17 cellular contexts compared by ENCODE assay signal in the genomic region with DNA sequence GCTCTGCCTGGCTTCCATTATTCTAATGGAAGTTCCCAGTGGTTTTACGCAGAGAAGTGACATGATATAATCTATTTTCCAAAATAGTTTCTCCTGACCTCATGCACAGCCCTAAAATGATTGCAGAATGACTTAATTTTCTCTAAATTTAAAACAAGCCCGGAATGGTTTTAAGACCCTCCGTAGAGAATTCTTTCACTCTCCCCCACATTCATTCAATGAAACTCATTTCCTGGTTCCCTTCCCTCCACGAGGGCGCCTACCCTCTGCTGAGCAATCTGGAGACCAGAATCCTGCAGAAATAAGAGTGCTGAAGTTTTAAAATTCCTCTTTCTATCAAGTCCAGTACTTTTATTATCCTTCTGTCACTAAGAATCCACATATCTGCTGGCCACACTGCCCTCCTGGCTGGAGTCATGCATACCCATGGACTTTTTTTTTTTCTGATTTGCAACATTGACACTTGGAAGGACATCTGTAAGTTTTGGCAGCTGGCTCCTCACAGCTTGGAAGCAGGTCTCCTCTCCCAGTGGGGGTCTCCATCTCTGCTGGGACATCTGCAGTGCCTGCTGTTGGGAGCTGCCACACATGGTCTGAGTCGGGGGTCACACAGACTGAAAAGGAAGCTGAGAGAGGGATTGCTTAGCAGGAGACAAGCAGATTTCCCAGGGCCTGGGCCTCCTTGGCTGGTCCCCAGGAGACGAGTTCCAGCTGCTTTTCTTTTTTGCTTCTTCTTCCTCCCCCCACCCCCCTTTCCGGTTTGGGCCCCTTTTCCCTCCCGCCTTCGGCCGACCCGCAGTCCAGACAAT.
A peak's percentile ranks its signal among the peaks of the same experiment; 100 is the strongest.
DNase-seq lines count a peak whose midpoint lies in the region; ATAC-seq, FAIRE-seq and TF ChIP-seq lines count a peak whose summit lies in the region.
"Had no signal": no experiment of that assay in that cellular context is flagged by ENCODE, and none has a peak within 500 bp of the region (broad histone marks: within the 10 kb centered on the region; RNA-seq: fewer than 3 reads in every experiment).

No MANE protein-coding gene starts in this region.

- H4K8ac ChIP-seq in H1 (ENCODE audit: extremely low read depth, insufficient read depth, low read length) (peak overlapping the region; percentile 77; the same call in 1 of the 2 replicates), mesenchymal stem cell (ENCODE audit: low read length) (peak overlapping the region; percentile 96)

- H2BK15ac ChIP-seq in H1 (ENCODE audit: low read length) (no peak overlapping the region), mesenchymal stem cell (ENCODE audit: low read depth, poor library complexity, severe bottlenecking) (peak overlapping the region; percentile 37)

- no peak overlapping the region for H2AFZ ChIP-seq in H1 (ENCODE audit: low read length)
- no peak overlapping the region for H2AFZ ChIP-seq in mesenchymal stem cell (ENCODE audit: low read depth, low read length)

- H3K36me3 ChIP-seq in H1 (ENCODE audit: control insufficient read depth in 2 of 4, insufficient read depth in 4 of 4, low read length in 3 of 4) (no peaks in the 10 kb centered on the region), mesenchymal stem cell (ENCODE audit: control insufficient read depth in 1 of 2, insufficient read depth in 2 of 2, low read depth in 1 of 2, low read length in 2 of 2) (no peaks in the 10 kb centered on the region)

- H2AK5ac ChIP-seq in H1 (ENCODE audit: low read depth, low read length) (no peak overlapping the region), mesenchymal stem cell (ENCODE audit: low read length, severe bottlenecking) (peak overlapping the region; percentile 96)

- H4K20me1 ChIP-seq in H1 (replicated peaks in 1 of 2; ENCODE audit: control insufficient read depth in 1 of 2, insufficient read depth in 2 of 2, low read length in 2 of 2): no peaks in the 10 kb centered on the region

- H3K9me3 Mint-ChIP-seq in type B pancreatic cell: peaks cover 5% of the 10 kb centered on the region

- H2BK12ac ChIP-seq in H1 (ENCODE audit: low read depth, low read length): no peak overlapping the region
- peak overlapping the region in 1 of 2 experiments; percentile 97 for H2BK12ac ChIP-seq in mesenchymal stem cell (ENCODE audit: low read length in 2 of 2)

- DNase-seq in NCI-H2171 (lab: John Stamatoyannopoulos, UW) (peak; percentile 2), H1 (ENCODE audit: low read depth in 1 of 2, low spot score in 2 of 2) (no peak), mesenchymal stem cell (peak; percentile 73), type B pancreatic cell (ENCODE audit: extremely low spot score, unreplicated experiment) (no peak), coronary artery (ENCODE audit: low spot score) (no peak), NCI-H526 (lab: John Stamatoyannopoulos, UW) (no peak), NCI-H2107 (lab: John Stamatoyannopoulos, UW) (no peak)
- DNase-seq: activated naive CD8-positive, alpha-beta T cell treated with anti-CD3 and anti-CD28 coated beads, Interleukin-2, amount 10 ng/mL, durations not matched to agents 7 days and 5 days; Calu3; H7; immature natural killer cell; NCI-H2081 had no signal

- H3K27me3 ChIP-seq in H1 (replicated peaks in 1 of 4; ENCODE audit: control insufficient read depth in 3 of 4, extremely low read depth in 1 of 4, insufficient read depth in 3 of 4, low read length in 3 of 4) (no peaks in the 10 kb centered on the region), mesenchymal stem cell (ENCODE audit: control insufficient read depth in 1 of 2, insufficient read depth in 1 of 2, low read length in 2 of 2) (no peaks in the 10 kb centered on the region)

- TF ChIP-seq EP300 in H1 (IDR thresholded peaks at IDR 0.05; ENCODE audit: borderline replicate concordance in 1 of 2, low read depth in 2 of 2, low read length in 2 of 2): no peak

- H2BK5ac ChIP-seq in H1 (ENCODE audit: low read depth, low read length) (no peak overlapping the region), mesenchymal stem cell (ENCODE audit: low read depth, low read length, poor library complexity, severe bottlenecking) (peak overlapping the region; percentile 86)

- H3K79me1 ChIP-seq in H1 (ENCODE audit: low read depth, low read length): no peaks in the 10 kb centered on the region
- H3K79me1 ChIP-seq in mesenchymal stem cell (replicated peaks; ENCODE audit: low read length, poor library complexity, severe bottlenecking): no peaks in the 10 kb centered on the region

- peak overlapping the region; percentile 38 for H3K4me3 Mint-ChIP-seq in type B pancreatic cell
- H3K4me3 Mint-ChIP-seq: activated naive CD8-positive, alpha-beta T cell treated with anti-CD3 and anti-CD28 coated beads, Interleukin-2, amount 10 ng/mL, durations not matched to agents 7 days and 5 days; immature natural killer cell; natural killer cell treated with Interleukin-12 subunit alpha and Interleukin-12 subunit beta and Interleukin-15 and Interleukin-18, amount 100 ng/mL, for 72 hours; stimulated activated naive CD8-positive, alpha-beta T cell treated with anti-CD3 and anti-CD28 coated beads, Interleukin-15, Interleukin-2, amounts not matched to agents 100 ng/mL and 50 ng/mL, for 24 hours; T-helper 2 cell treated with Interferon-gamma antibody and Interleukin-4, amounts not matched to agents 5 μg/mL and 100 μg/mL, for 36 hours had no signal

- TF ChIP-seq RAD21 in H1 (IDR thresholded peaks at IDR 0.05 in 1 of 2, conservative IDR thresholded peaks at IDR 0.05 in 1 of 2; ENCODE audit: low read depth in 2 of 2, low read length in 2 of 2): no peak

- H4K91ac ChIP-seq in H1 (replicated peaks; ENCODE audit: insufficient read length, low read length): no peak overlapping the region
- H4K91ac ChIP-seq in mesenchymal stem cell (ENCODE audit: low read length): peak overlapping the region; percentile 88

- no peaks in the 10 kb centered on the region for H3K79me2 ChIP-seq in H1 (ENCODE audit: control insufficient read depth in 1 of 2, insufficient read depth in 2 of 2, low read length in 2 of 2)

- H2BK20ac ChIP-seq in H1 (ENCODE audit: low read length): no peak overlapping the region

- no peak overlapping the region for H3K9ac ChIP-seq in H1 (replicated peaks in 1 of 4; ENCODE audit: extremely low read depth in 1 of 4, low read depth in 3 of 4, low read length in 3 of 4)
- no peak overlapping the region for H3K9ac ChIP-seq in mesenchymal stem cell (ENCODE audit: low read length)
- H3K9ac ChIP-seq: KMS-11 had no signal

- H3K4me1 Mint-ChIP-seq in type B pancreatic cell (ENCODE audit: unreplicated experiment): peaks cover 18% of the 10 kb centered on the region
- H3K4me1 Mint-ChIP-seq: activated naive CD8-positive, alpha-beta T cell treated with anti-CD3 and anti-CD28 coated beads, Interleukin-2, amount 10 ng/mL, durations not matched to agents 7 days and 5 days; immature natural killer cell had no signal

- no peak for FAIRE-seq in H1 (lab: Jason Lieb, UNC)

- H3K4me3 ChIP-seq in H1 (ENCODE audit: extremely low read depth in 1 of 4, insufficient read depth in 2 of 4, low read depth in 3 of 4, low read length in 4 of 4): no peak overlapping the region
- H3K4me3 ChIP-seq in mesenchymal stem cell (ENCODE audit: insufficient read depth in 1 of 2, low read depth in 1 of 2, low read length in 2 of 2): no peak overlapping the region
- no peak overlapping the region for H3K4me3 ChIP-seq in coronary artery

- H3K9me3 ChIP-seq in H1 (ENCODE audit: insufficient read depth in 2 of 2, low read depth in 1 of 2, low read length in 1 of 2) (peaks cover 3 to 5% of the 10 kb centered on the region in 2 experiments; a peak in 2 of 4 replicates), mesenchymal stem cell (ENCODE audit: control insufficient read depth, low read length) (peaks cover 20% of the 10 kb centered on the region)

- H3K14ac ChIP-seq in H1 (ENCODE audit: insufficient read length): no peak overlapping the region
- H3K14ac ChIP-seq in mesenchymal stem cell (ENCODE audit: low read length in 2 of 2): no peak overlapping the region

- H4K5ac ChIP-seq in H1 (ENCODE audit: insufficient read length, low read depth, low read length): no peak overlapping the region

- no peak overlapping the region for H3K4ac ChIP-seq in H1 (replicated peaks; ENCODE audit: insufficient read length, low read depth, low read length)
- peak overlapping the region; percentile 83 to 92 for H3K4ac ChIP-seq in mesenchymal stem cell (ENCODE audit: low read depth in 1 of 2, low read length in 2 of 2)

- H3K18ac ChIP-seq in H1 (ENCODE audit: extremely low read depth, low read length) (no peak overlapping the region), mesenchymal stem cell (ENCODE audit: low read depth in 1 of 2, low read length in 2 of 2) (peak overlapping the region; percentile 93 to 98)

- peak overlapping the region; percentile 4 for H3K27ac Mint-ChIP-seq in type B pancreatic cell
- H3K27ac Mint-ChIP-seq: activated naive CD8-positive, alpha-beta T cell treated with anti-CD3 and anti-CD28 coated beads, Interleukin-2, amount 10 ng/mL, durations not matched to agents 7 days and 5 days; immature natural killer cell; natural killer cell treated with Interleukin-12 subunit alpha and Interleukin-12 subunit beta and Interleukin-15 and Interleukin-18, amount 100 ng/mL, for 72 hours; stimulated activated naive CD8-positive, alpha-beta T cell treated with anti-CD3 and anti-CD28 coated beads, Interleukin-15, Interleukin-2, amounts not matched to agents 100 ng/mL and 50 ng/mL, for 24 hours; T-helper 2 cell treated with Interferon-gamma antibody and Interleukin-4, amounts not matched to agents 5 μg/mL and 100 μg/mL, for 36 hours had no signal

- no peaks in the 10 kb centered on the region for H3K27me3 Mint-ChIP-seq in type B pancreatic cell

- H3K4me2 ChIP-seq in H1 (ENCODE audit: insufficient read depth in 1 of 2, low read depth in 2 of 2, low read length in 2 of 2) (no peak overlapping the region), mesenchymal stem cell (ENCODE audit: low read length, poor library complexity, severe bottlenecking) (no peak overlapping the region)
- H3K4me2 ChIP-seq: KMS-11 had no signal

- H3K23ac ChIP-seq in H1 (ENCODE audit: insufficient read length): no peak overlapping the region
- H3K23ac ChIP-seq in mesenchymal stem cell (ENCODE audit: low read length in 2 of 2): peak overlapping the region in 1 of 2 experiments; percentile 23

- ATAC-seq in GM18858 (IDR thresholded peaks at IDR 0.05; ENCODE audit: unreplicated experiment): no peak
- ATAC-seq: natural killer cell treated with Interleukin-12 subunit alpha and Interleukin-12 subunit beta and Interleukin-15 and Interleukin-18, amount 100 ng/mL, for 72 hours had no signal

- H3K56ac ChIP-seq in H1 (replicated peaks; ENCODE audit: insufficient read length, low read depth, low read length): no peak overlapping the region

- H3K23me2 ChIP-seq in H1 (ENCODE audit: low read depth, low read length): no peaks in the 10 kb centered on the region

- H3K36me3 Mint-ChIP-seq in type B pancreatic cell: peaks cover 15% of the 10 kb centered on the region
- H3K36me3 Mint-ChIP-seq: activated naive CD8-positive, alpha-beta T cell treated with anti-CD3 and anti-CD28 coated beads, Interleukin-2, amount 10 ng/mL, durations not matched to agents 7 days and 5 days had no signal

- no peak overlapping the region for H3K27ac ChIP-seq in H1 (ENCODE audit: low read depth, low read length)
- peak overlapping the region; percentile 97 for H3K27ac ChIP-seq in mesenchymal stem cell (ENCODE audit: low read length, poor library complexity, severe bottlenecking)
- no peak overlapping the region for H3K27ac ChIP-seq in coronary artery
- H3K27ac ChIP-seq: KMS-11 had no signal

- WGBS in H1 (ENCODE audit: extremely low coverage in 1 of 2, insufficient coverage in 1 of 2, insufficient read length in 1 of 2, insufficient replicate concordance in 2 of 2, low coverage in 1 of 2, low lambda C conversion rate in 2 of 2, missing lambda C conversion rate in 1 of 2), 2 experiments: 81% methylated on average over 10 of the region's 12 CpGs; no CpG with 5 or more reads in 1 of the 2 experiments
- WGBS in mesenchymal stem cell: 4% methylated on average over 12 of the region's 12 CpGs

- H2BK120ac ChIP-seq in H1 (replicated peaks; ENCODE audit: low read depth, low read length): no peak overlapping the region
- peak overlapping the region; percentile 87 for H2BK120ac ChIP-seq in mesenchymal stem cell (ENCODE audit: low read depth, low read length)

- POLR2A ChIA-PET in H1 (lab: Charles Lee; ENCODE audit: partially characterized antibody): interaction anchor here (1.0 to 2.0 kb wide), 2 partner anchors 10 to 19 kb away, joined by 3 to 7 read pairs; no protein-coding TSS in a partner anchor

- no peak for TF ChIP-seq POLR2A in H1 (IDR thresholded peaks at IDR 0.05; ENCODE audit: control extremely low read depth in 1 of 2, low read depth in 2 of 2, low read length in 2 of 2)

- TF ChIP-seq CTCF in H1 (IDR thresholded peaks at IDR 0.05; ENCODE audit: control extremely low read depth in 1 of 3, insufficient read depth in 1 of 3, low read depth in 1 of 3, low read length in 3 of 3) (no peak), type B pancreatic cell (conservative IDR thresholded peaks at IDR 0.05) (no peak), coronary artery (IDR thresholded peaks at IDR 0.05) (no peak)

- CTCF ChIA-PET in H1 (lab: Charles Lee; ENCODE audit: partially characterized antibody): interaction anchor here (0.5 to 1.8 kb wide), 7 partner anchors 10 to 343 kb away, joined by 3 to 5 read pairs (median 3); no protein-coding TSS in a partner anchor

- H3K4me1 ChIP-seq in H1 (replicated peaks in 1 of 4; ENCODE audit: control insufficient read depth in 3 of 4, insufficient read depth in 4 of 4, low read length in 3 of 4): peaks cover 0 to 4% (median 0%) of the 10 kb centered on the region in 4 experiments; a peak in 2 of 7 replicates
- peaks cover 12% of the 10 kb centered on the region for H3K4me1 ChIP-seq in mesenchymal stem cell (ENCODE audit: control insufficient read depth, insufficient read depth, low read depth, low read length)

Comparison
In these comparisons a context has a peak if more than half of its experiments do, and no peak if none do; other contexts are left out.
1. DNase-seq: peak in NCI-H2171 (single experiment) and mesenchymal stem cell (single experiment); none in H1 (0 of 2), type B pancreatic cell (single experiment), coronary artery (single experiment), NCI-H526 (0 of 2) and NCI-H2107 (single experiment).